Comparison of ENCODE assay signal across 8 cellular contexts in the genomic region with DNA sequence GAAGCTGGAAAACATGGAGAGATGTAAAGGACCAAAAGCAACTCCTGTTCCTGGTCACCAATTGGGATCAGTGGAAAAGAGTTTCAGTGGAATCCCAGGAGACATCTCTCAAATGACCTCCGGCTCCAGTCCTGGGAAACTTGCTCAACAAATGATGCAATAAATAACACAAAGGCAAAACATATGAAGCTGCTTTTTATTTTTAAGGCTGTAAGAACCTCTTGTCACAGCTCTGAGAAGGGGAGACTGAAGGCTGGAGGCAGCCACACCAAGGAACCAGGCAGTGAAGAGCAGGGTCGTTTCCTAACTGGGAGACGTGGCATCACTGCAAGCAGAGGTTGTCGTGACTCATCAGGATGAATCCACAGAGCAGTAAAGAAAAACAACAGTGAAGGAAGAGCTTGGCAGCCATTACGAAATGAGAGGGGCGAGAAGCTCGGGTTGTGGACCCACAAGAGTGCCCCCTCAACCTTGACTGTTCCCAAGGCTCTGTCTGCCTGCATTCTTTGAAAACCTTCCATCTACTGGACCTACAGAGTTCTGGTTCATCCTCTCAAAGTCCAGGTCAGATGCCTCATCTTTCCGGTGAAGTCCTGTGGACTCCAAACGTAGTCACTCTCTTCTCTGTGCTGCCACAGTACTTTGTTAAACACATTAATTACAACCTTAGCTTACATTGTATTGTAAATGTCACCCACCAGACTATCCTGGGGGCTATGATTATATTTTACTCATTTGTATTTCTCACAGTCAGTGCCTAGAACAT. TPM values are rescaled to one million over a fixed set of nuclear protein-coding genes. Genes with fewer than 3 reads are reported as not detected.
A peak's percentile ranks its signal among the peaks of the same experiment; 100 is the strongest.
DNase-seq lines count a peak whose midpoint lies in the region; ATAC-seq and TF ChIP-seq lines count a peak whose summit lies in the region.

No MANE protein-coding gene starts in this region.

- peak overlapping the region; percentile 79 for H3K4me2 ChIP-seq in skeletal muscle satellite cell (ENCODE audit: low read length)

- ATAC-seq in foreskin keratinocyte: peak; percentile 80
- ATAC-seq in GM21576 (IDR thresholded peaks at IDR 0.05; ENCODE audit: unreplicated experiment): no peak
- no peak for ATAC-seq in GM21529 (IDR thresholded peaks at IDR 0.05; ENCODE audit: unreplicated experiment)

- H3K27ac ChIP-seq in foreskin keratinocyte: no peak overlapping the region
- H3K27ac ChIP-seq in prostate gland: no peak overlapping the region

- 76% methylated on average over 9 of the region's 9 CpGs for WGBS in prostate gland

- no peaks in the 10 kb centered on the region for H3K36me3 ChIP-seq in skeletal muscle satellite cell (ENCODE audit: insufficient read depth, low read length)
- H3K36me3 ChIP-seq in prostate gland: no peaks in the 10 kb centered on the region

- H3K4me1 ChIP-seq in foreskin keratinocyte (peaks cover under 1% of the 10 kb centered on the region), skeletal muscle satellite cell (ENCODE audit: control insufficient read depth, insufficient read depth, low read length) (peaks cover 34% of the 10 kb centered on the region), prostate gland (replicated peaks) (no peaks in the 10 kb centered on the region)

- intact Hi-C loops in prostate gland (cut with DNase I): no loop called here

- no peaks in the 10 kb centered on the region for H3K27me3 ChIP-seq in foreskin keratinocyte
- H3K27me3 ChIP-seq in skeletal muscle satellite cell (ENCODE audit: control insufficient read depth, insufficient read depth, low read length): no peaks in the 10 kb centered on the region
- no peaks in the 10 kb centered on the region for H3K27me3 ChIP-seq in prostate gland (replicated peaks; ENCODE audit: insufficient read depth)

- TF ChIP-seq CTCF in foreskin keratinocyte (conservative IDR thresholded peaks at IDR 0.05) (no peak), prostate gland (IDR thresholded peaks at IDR 0.05) (no peak)

- DNase-seq in GM04504 (ENCODE audit: low read depth): peak; percentile 73
- DNase-seq in T1000 (lab: John Stamatoyannopoulos, UW): peak; percentile 41
- DNase-seq in foreskin keratinocyte: peak in 1 of 2 donors; percentile 37
- DNase-seq in occipital lobe (lab: John Stamatoyannopoulos, UW): no peak
- no peak for DNase-seq in prostate gland (ENCODE audit: low spot score)

- H3K9me3 ChIP-seq in skeletal muscle satellite cell (replicated peaks; ENCODE audit: low read length) (no peaks in the 10 kb centered on the region), prostate gland (no peaks in the 10 kb centered on the region)

- no peak for TF ChIP-seq POLR2A in prostate gland (IDR thresholded peaks at IDR 0.05)

- H3K4me3 ChIP-seq in skeletal muscle satellite cell (ENCODE audit: low read length): peak overlapping the region; percentile 59
- no peak overlapping the region for H3K4me3 ChIP-seq in prostate gland

- H3K9ac ChIP-seq in skeletal muscle satellite cell (ENCODE audit: low read depth, low read length): peak overlapping the region; percentile 73

RNA-seq across cellular contexts. Expression of a gene that starts 32.1 kb away (rescaled TPM):
- 60.7 and 67.8 TPM in 2 replicates for total RNA-seq in foreskin keratinocyte
- polyA plus RNA-seq in foreskin keratinocyte: 17.8 and 18.5 TPM in 2 replicates
- 157 and 221 TPM in 2 replicates for total RNA-seq in skeletal muscle satellite cell (2012; rRNA removed)
- 56.0 TPM for total RNA-seq in occipital lobe
- 100 to 1,000 TPM in 1 of 2 donors, 10 to 100 TPM in 1; 66.3 to 115 TPM for total RNA-seq in prostate gland

Comparison
In these comparisons a context has a peak if more than half of its experiments do, and no peak if none do; other contexts are left out.
1. DNase-seq: peak in GM04504 (single experiment) and T1000 (single experiment); none in occipital lobe (single experiment) and prostate gland (single experiment).